Comparison of ENCODE assay signal across 18 cellular contexts in genomic region chr22:45565973-45566372, GRCh38.
DNase-seq lines count a peak whose midpoint lies in the region; ATAC-seq, FAIRE-seq and TF ChIP-seq lines count a peak whose summit lies in the region.
"Had no signal": no experiment of that assay in that cellular context is flagged by ENCODE, and none has a peak within 500 bp of the region (broad histone marks: within the 10 kb centered on the region; RNA-seq: fewer than 3 reads in every experiment).

No MANE protein-coding gene starts in this region.

- H3K4ac ChIP-seq in H9 (ENCODE audit: low read depth, low read length) (no peak overlapping the region), H1 (replicated peaks; ENCODE audit: insufficient read length, low read depth, low read length) (no peak overlapping the region)

- no peak overlapping the region for H3T11ph ChIP-seq in H9 (ENCODE audit: low read length)

- no CpG with 5 or more reads among the region's 7 CpGs for WGBS in H9 (ENCODE audit: extremely low coverage, insufficient read length, low lambda C conversion rate)
- WGBS in H1 (ENCODE audit: extremely low coverage in 1 of 2, insufficient coverage in 1 of 2, insufficient read length in 1 of 2, insufficient replicate concordance in 2 of 2, low coverage in 1 of 2, low lambda C conversion rate in 2 of 2, missing lambda C conversion rate in 1 of 2), 2 experiments = 92% methylated on average over 7 of the region's 7 CpGs; no CpG with 5 or more reads in 1 of the 2 experiments

- no peak overlapping the region for H2BK5ac ChIP-seq in H9 (ENCODE audit: insufficient read length, low read length)
- H2BK5ac ChIP-seq in H1 (ENCODE audit: low read depth, low read length) = no peak overlapping the region

- H3K4me1 ChIP-seq in H9 (ENCODE audit: insufficient read depth, low read length) (no peaks in the 10 kb centered on the region), H1 (replicated peaks in 1 of 4; ENCODE audit: control insufficient read depth in 3 of 4, insufficient read depth in 4 of 4, low read length in 3 of 4) (peaks cover 0 to 10% (median 1%) of the 10 kb centered on the region in 4 experiments; a peak in 2 of 7 replicates), osteoblast (ENCODE audit: insufficient read depth, low read length) (no peaks in the 10 kb centered on the region)
- H3K4me1 ChIP-seq: HAP-1 had no signal

- no peak for ATAC-seq in HG02623 (IDR thresholded peaks at IDR 0.05; ENCODE audit: unreplicated experiment)
- ATAC-seq in HG03342 (IDR thresholded peaks at IDR 0.05; ENCODE audit: unreplicated experiment) = no peak
- no peak for ATAC-seq in HG03108 (IDR thresholded peaks at IDR 0.05; ENCODE audit: unreplicated experiment)

- H3K23me2 ChIP-seq in H9 (ENCODE audit: insufficient read length, low read depth, low read length, poor library complexity, severe bottlenecking) (no peaks in the 10 kb centered on the region), H1 (ENCODE audit: low read depth, low read length) (no peaks in the 10 kb centered on the region; the same call in 1 of the 2 replicates)

- H2BK120ac ChIP-seq in H9 (ENCODE audit: low read depth, low read length, poor library complexity, severe bottlenecking) (no peak overlapping the region), H1 (replicated peaks; ENCODE audit: low read depth, low read length) (no peak overlapping the region)

- H3K27ac Mint-ChIP-seq in H9 = no peak overlapping the region; a peak in 1 of 7 replicates
- H3K27ac Mint-ChIP-seq: CD4-positive, alpha-beta memory T cell; HFFc6 had no signal

- DNase-seq in H9 = peak; percentile 58
- no peak for DNase-seq in H1 (ENCODE audit: low read depth in 1 of 2, low spot score in 2 of 2)
- peak; percentile 39 for DNase-seq in osteoblast (ENCODE audit: insufficient read length, low spot score, missing footprints)
- DNase-seq: C1 segment of cervical spinal cord; Calu3; CD4-positive, alpha-beta memory T cell; COR-L47; DMS53; DMS79 treated with DMSO at 0.1 percent for 48 hours; GF-D8; GOT3; HFFc6 had no signal

- H3K79me2 ChIP-seq in H9 (ENCODE audit: insufficient read depth, low read length) = no peaks in the 10 kb centered on the region
- no peaks in the 10 kb centered on the region for H3K79me2 ChIP-seq in H1 (ENCODE audit: control insufficient read depth in 1 of 2, insufficient read depth in 2 of 2, low read length in 2 of 2)
- H3K79me2 ChIP-seq in osteoblast (ENCODE audit: insufficient read depth, low read length) = no peaks in the 10 kb centered on the region

- H3K14ac ChIP-seq in H9 (ENCODE audit: insufficient read depth, low read length) (no peak overlapping the region), H1 (ENCODE audit: insufficient read length) (no peak overlapping the region)

- no peak for TF ChIP-seq EP300 in H1 (IDR thresholded peaks at IDR 0.05; ENCODE audit: borderline replicate concordance in 1 of 2, low read depth in 2 of 2, low read length in 2 of 2)

- H3K56ac ChIP-seq in H9 (ENCODE audit: insufficient read length, low read depth, low read length) = no peak overlapping the region
- no peak overlapping the region for H3K56ac ChIP-seq in H1 (replicated peaks; ENCODE audit: insufficient read length, low read depth, low read length)

- H2BK12ac ChIP-seq in H9 (ENCODE audit: insufficient read length, low read depth, low read length) (no peak overlapping the region), H1 (ENCODE audit: low read depth, low read length) (no peak overlapping the region)

- TF ChIP-seq CTCF in H9 (conservative IDR thresholded peaks at IDR 0.05) (no peak), H1 (IDR thresholded peaks at IDR 0.05; ENCODE audit: control extremely low read depth in 1 of 3, insufficient read depth in 1 of 3, low read depth in 1 of 3, low read length in 3 of 3) (no peak), osteoblast (IDR thresholded peaks at IDR 0.05; ENCODE audit: extremely low read depth, low read depth, low read length) (no peak)

- H3K4me3 ChIP-seq in H1 (ENCODE audit: extremely low read depth in 1 of 4, insufficient read depth in 2 of 4, low read depth in 3 of 4, low read length in 4 of 4) (no peak overlapping the region; a peak in 1 of 8 replicates), osteoblast (ENCODE audit: insufficient read depth, low read length) (no peak overlapping the region)
- H3K4me3 ChIP-seq: HAP-1 had no signal

- H3K4me2 ChIP-seq in H9 (ENCODE audit: insufficient read depth, insufficient read length, low read length) (no peak overlapping the region), H1 (ENCODE audit: insufficient read depth in 1 of 2, low read depth in 2 of 2, low read length in 2 of 2) (0 out of 4 replicates have a peak overlapping the region, but pooled peaks of 1 of the 2 experiments have one; percentile 21), osteoblast (ENCODE audit: insufficient read depth, low read length) (no peak overlapping the region)

- H4K8ac ChIP-seq in H9 (replicated peaks; ENCODE audit: insufficient read length, low read depth, low read length) (no peak overlapping the region), H1 (ENCODE audit: extremely low read depth, insufficient read depth, low read length) (no peak overlapping the region)

- H4K5ac ChIP-seq in H9 (ENCODE audit: insufficient read length, low read depth, low read length) = no peak overlapping the region
- H4K5ac ChIP-seq in H1 (ENCODE audit: insufficient read length, low read depth, low read length) = no peak overlapping the region

- H2AK5ac ChIP-seq in H9 (ENCODE audit: insufficient read length, low read length) (no peak overlapping the region), H1 (ENCODE audit: low read depth, low read length) (no peak overlapping the region)

- peaks cover 49% of the 10 kb centered on the region in 3 experiments for H3K36me3 Mint-ChIP-seq in H9 (ENCODE audit: insufficient read depth in 1 of 3, low read depth in 3 of 3)

- H3K9me3 Mint-ChIP-seq in H9 = peaks cover 16 to 31% of the 10 kb centered on the region in 2 experiments

- H3K9ac ChIP-seq in H9 (ENCODE audit: extremely low read depth, insufficient read length, low read length) = no peak overlapping the region
- H3K9ac ChIP-seq in H1 (replicated peaks in 1 of 4; ENCODE audit: extremely low read depth in 1 of 4, low read depth in 3 of 4, low read length in 3 of 4) = no peak overlapping the region

- H2BK20ac ChIP-seq in H9 (ENCODE audit: low read depth, low read length, poor library complexity, severe bottlenecking) = no peak overlapping the region
- H2BK20ac ChIP-seq in H1 (ENCODE audit: low read length) = no peak overlapping the region

- no peaks in the 10 kb centered on the region for H3K9me3 ChIP-seq in H9 (ENCODE audit: control insufficient read depth, low read depth, low read length)
- H3K9me3 ChIP-seq in H1 (ENCODE audit: insufficient read depth in 2 of 2, low read depth in 1 of 2, low read length in 1 of 2) = peaks cover 2 to 4% of the 10 kb centered on the region in 2 experiments; a peak in 1 of 4 replicates
- no peaks in the 10 kb centered on the region for H3K9me3 ChIP-seq in osteoblast (ENCODE audit: low read depth, low read length)

- CTCF ChIA-PET in H1 (lab: Charles Lee; ENCODE audit: partially characterized antibody) = interaction anchor here (0.6 to 7.2 kb wide), 7 partner anchors 11 to 412 kb away, joined by 3 to 39 read pairs (median 7); no protein-coding TSS in a partner anchor

- no peak overlapping the region for H2BK15ac ChIP-seq in H9 (ENCODE audit: low read depth, low read length)
- no peak overlapping the region for H2BK15ac ChIP-seq in H1 (ENCODE audit: low read length)

- H3K36me3 ChIP-seq in H1 (ENCODE audit: control insufficient read depth in 2 of 4, insufficient read depth in 4 of 4, low read length in 3 of 4) (peaks cover 0 to 9% (median 0%) of the 10 kb centered on the region in 4 experiments; a peak in 4 of 8 replicates), osteoblast (ENCODE audit: insufficient read depth, low read length) (no peaks in the 10 kb centered on the region)

- H3K27me3 Mint-ChIP-seq in H9 (ENCODE audit: low read depth) = peaks cover 1% of the 10 kb centered on the region

- H4K20me1 ChIP-seq in H9 (ENCODE audit: control insufficient read depth, insufficient read depth, insufficient read length) (no peaks in the 10 kb centered on the region), H1 (replicated peaks in 1 of 2; ENCODE audit: control insufficient read depth in 1 of 2, insufficient read depth in 2 of 2, low read length in 2 of 2) (peaks cover 0 to 2% of the 10 kb centered on the region in 2 experiments), osteoblast (ENCODE audit: insufficient read depth, low read length) (no peaks in the 10 kb centered on the region)

- POLR2A ChIA-PET in H1 (lab: Charles Lee; ENCODE audit: partially characterized antibody) = no interaction called here

- H4K91ac ChIP-seq in H9 (ENCODE audit: insufficient read length, low read depth, low read length) (no peak overlapping the region), H1 (replicated peaks; ENCODE audit: insufficient read length, low read length) (no peak overlapping the region)

- peaks cover 17 to 19% of the 10 kb centered on the region in 2 experiments for H3K4me1 Mint-ChIP-seq in H9
- H3K4me1 Mint-ChIP-seq: CD4-positive, alpha-beta memory T cell had no signal

- H3K27ac ChIP-seq in H9 (ENCODE audit: insufficient read length, low read depth, low read length) (no peak overlapping the region), H1 (ENCODE audit: low read depth, low read length) (no peak overlapping the region), osteoblast (ENCODE audit: low read depth, low read length) (no peak overlapping the region)

- H3K27me3 ChIP-seq in H9 (ENCODE audit: insufficient read depth, low read length) = no peaks in the 10 kb centered on the region
- H3K27me3 ChIP-seq in H1 (replicated peaks in 1 of 4; ENCODE audit: control insufficient read depth in 3 of 4, extremely low read depth in 1 of 4, insufficient read depth in 3 of 4, low read length in 3 of 4) = no peaks in the 10 kb centered on the region; a peak in 2 of 7 replicates
- no peaks in the 10 kb centered on the region for H3K27me3 ChIP-seq in osteoblast (ENCODE audit: insufficient read depth, low read length)

- no peak overlapping the region for H2AFZ ChIP-seq in H9 (ENCODE audit: low read length)
- H2AFZ ChIP-seq in H1 (ENCODE audit: low read length) = no peak overlapping the region
- H2AFZ ChIP-seq in osteoblast (ENCODE audit: low read length) = no peak overlapping the region

- no peak overlapping the region for H3K4me3 Mint-ChIP-seq in H9
- H3K4me3 Mint-ChIP-seq: CD4-positive, alpha-beta memory T cell; HFFc6 had no signal

- FAIRE-seq in H1 (lab: Jason Lieb, UNC) = no peak
- FAIRE-seq: GM12891, GM18507 had no signal

- TF ChIP-seq POLR2A in H1 (IDR thresholded peaks at IDR 0.05; ENCODE audit: control extremely low read depth in 1 of 2, low read depth in 2 of 2, low read length in 2 of 2) = no peak

- H3K79me1 ChIP-seq in H9 (ENCODE audit: insufficient read depth, low read depth, low read length, poor library complexity, severe bottlenecking) (no peaks in the 10 kb centered on the region), H1 (ENCODE audit: low read depth, low read length) (no peaks in the 10 kb centered on the region; the same call in 1 of the 2 replicates)

- H3K23ac ChIP-seq in H9 (ENCODE audit: insufficient read length, low read depth, low read length) (no peak overlapping the region), H1 (ENCODE audit: insufficient read length) (no peak overlapping the region)

- no peak overlapping the region for H3K18ac ChIP-seq in H9 (ENCODE audit: insufficient read length, low read depth, low read length)
- H3K18ac ChIP-seq in H1 (ENCODE audit: extremely low read depth, low read length) = no peak overlapping the region

- no peak for TF ChIP-seq RAD21 in H1 (IDR thresholded peaks at IDR 0.05 in 1 of 2, conservative IDR thresholded peaks at IDR 0.05 in 1 of 2; ENCODE audit: low read depth in 2 of 2, low read length in 2 of 2)

Comparison
In these comparisons a context has a peak if more than half of its experiments do, and no peak if none do; other contexts are left out.
1. DNase-seq: peak in H9 (single experiment) and osteoblast (single experiment); none in H1 (0 of 2).